10 cellular contexts compared by ENCODE assay signal in genomic region chr10:110306452-110306768, GRCh38. TPM values are rescaled to one million over a fixed set of nuclear protein-coding genes. Genes with fewer than 3 reads are reported as not detected.
DNase-seq lines count a peak whose midpoint lies in the region; ATAC-seq, FAIRE-seq and TF ChIP-seq lines count a peak whose summit lies in the region.
"Had no signal": no experiment of that assay in that cellular context is flagged by ENCODE, and none has a peak within 500 bp of the region (broad histone marks: within the 10 kb centered on the region; RNA-seq: fewer than 3 reads in every experiment).

No MANE protein-coding gene starts in this region.

- no peak overlapping the region for H3K4me2 ChIP-seq in K562 (ENCODE audit: insufficient read depth, low read length)

- POLR2A ChIA-PET in K562 (lab: Yijun Ruan, JAX): interaction anchor here (0.6 kb wide), 2 partner anchors 31 to 235 kb away, joined by 3 read pairs; no protein-coding TSS in a partner anchor

- no peaks in the 10 kb centered on the region for H3K9me1 ChIP-seq in K562 (ENCODE audit: control insufficient read depth, insufficient read depth, low read length)

- CTCF ChIA-PET in K562 (lab: Yijun Ruan, JAX; ENCODE audit: low intra/inter-chr PET ratio): interaction anchor here (0.6 to 1.5 kb wide), 4 partner anchors 193 to 294 kb away, joined by 3 to 4 read pairs (median 4); no protein-coding TSS in a partner anchor

- H3K36me3 ChIP-seq in MG63 (peaks cover 24% of the 10 kb centered on the region), K562 (ENCODE audit: control insufficient read depth, insufficient read depth, low read length) (peaks cover 22% of the 10 kb centered on the region)

- H3K9me3 Mint-ChIP-seq in activated CD4-positive, alpha-beta T cell treated with anti-CD3 and anti-CD28 coated beads, Interleukin-2, amount 10 ng/mL, durations not matched to agents 24 days and 14 days: no peaks in the 10 kb centered on the region
- no peaks in the 10 kb centered on the region for H3K9me3 Mint-ChIP-seq in neural crest cell

- H3K27ac Mint-ChIP-seq in activated CD4-positive, alpha-beta T cell treated with anti-CD3 and anti-CD28 coated beads, Interleukin-2, amount 10 ng/mL, durations not matched to agents 24 days and 14 days: no peak overlapping the region
- no peak overlapping the region for H3K27ac Mint-ChIP-seq in neural crest cell (ENCODE audit: unreplicated experiment)

- TF ChIP-seq RAD21 in K562 (CRISPR knock-in tag; conservative IDR thresholded peaks at IDR 0.05 in 1 of 2, IDR thresholded peaks at IDR 0.05 in 1 of 2): no peak

- 0% methylated on average over 2 of the region's 2 CpGs for WGBS in K562 (ENCODE audit: insufficient coverage, low coverage, missing lambda C conversion rate)

- no peak for TF ChIP-seq POLR2A in K562 (conservative IDR thresholded peaks at IDR 0.05)

- H3K4me1 ChIP-seq in K562 (replicated peaks in 1 of 2; ENCODE audit: control insufficient read depth in 2 of 2, insufficient read depth in 2 of 2, low read length in 2 of 2): peaks cover 0 to 11% of the 10 kb centered on the region in 2 experiments; a peak in 2 of 5 replicates

- H3K27me3 ChIP-seq in MG63 (no peaks in the 10 kb centered on the region), K562 (ENCODE audit: control insufficient read depth in 2 of 2, insufficient read depth in 2 of 2, low read length in 2 of 2) (no peaks in the 10 kb centered on the region)
- H3K27me3 ChIP-seq: heart right ventricle had no signal

- H3K79me2 ChIP-seq in K562 (ENCODE audit: control insufficient read depth, insufficient read depth, low read length): peaks cover 34% of the 10 kb centered on the region

- peak overlapping the region; percentile 87; the same call in 1 of the 3 replicates for H3K27ac ChIP-seq in K562 (ENCODE audit: extremely low read depth, low read depth, low read length)

- DNase-seq in activated CD4-positive, alpha-beta T cell treated with anti-CD3 and anti-CD28 coated beads, Interleukin-2, amount 10 ng/mL, durations not matched to agents 24 days and 14 days: no peak
- DNase-seq in activated CD4-positive, alpha-beta T cell treated with anti-CD3 and anti-CD28 coated beads, Interleukin-2, amount 50 U/mL, for 48 hours: no peak
- DNase-seq in MG63 (no peak), K562 (ENCODE audit: extremely low read depth in 1 of 4, low spot score in 3 of 4) (no peak), neural crest cell (ENCODE audit: low read depth, low spot score) (no peak), NOMO-1 (lab: John Stamatoyannopoulos, UW; ENCODE audit: unreplicated experiment in 2 of 2) (no peak), NCI-H748 treated with DMSO at 0.1 percent for 48 hours (lab: John Stamatoyannopoulos, UW) (no peak)
- DNase-seq: stimulated activated CD4-positive, alpha-beta T cell treated with anti-CD3 and anti-CD28 coated beads, Interleukin-12 subunit alpha, Interleukin-12 subunit beta, amount 100 ng/mL, for 4 hours had no signal

- H3K9ac ChIP-seq in K562 (ENCODE audit: insufficient read depth in 1 of 2, low read depth in 2 of 2, low read length in 2 of 2): peak overlapping the region in 1 of 2 experiments; percentile 83; a peak in 2 of 4 replicates

- in situ Hi-C loops in K562 (cut with MboI): no loop called here

- peaks cover 4% of the 10 kb centered on the region for H4K20me1 ChIP-seq in K562 (replicated peaks; ENCODE audit: control insufficient read depth, insufficient read depth, low read length)

- H3K4me3 ChIP-seq in MG63 (peak overlapping the region; percentile 14), K562 (no peak overlapping the region)

- H3K9me3 ChIP-seq in MG63 (no peaks in the 10 kb centered on the region), K562 (replicated peaks; ENCODE audit: control insufficient read depth, insufficient read depth, low read depth, low read length) (no peaks in the 10 kb centered on the region)
- H3K9me3 ChIP-seq: heart right ventricle had no signal

- TF ChIP-seq CTCF in K562 (IDR thresholded peaks at IDR 0.05 in 2 of 3, conservative IDR thresholded peaks at IDR 0.05 in 1 of 3; ENCODE audit: insufficient read depth in 2 of 3, low read depth in 1 of 3, low read length in 3 of 3) (no peak), neural crest cell (conservative IDR thresholded peaks at IDR 0.05) (no peak)

- no peak for ATAC-seq in K562
- no peak for ATAC-seq in GM18858 (IDR thresholded peaks at IDR 0.05; ENCODE audit: unreplicated experiment)

- BruUV-seq in K562 (replicated peaks; lab: Mats Ljungman, UMichigan): no TSS peak

- H2AFZ ChIP-seq in K562 (ENCODE audit: low read depth, low read length): peak overlapping the region; percentile 83

- H3K4me3 Mint-ChIP-seq in activated CD4-positive, alpha-beta T cell treated with anti-CD3 and anti-CD28 coated beads, Interleukin-2, amount 10 ng/mL, durations not matched to agents 24 days and 14 days: peak overlapping the region; percentile 97
- H3K4me3 Mint-ChIP-seq in neural crest cell: peak overlapping the region; percentile 54

- H3K36me3 Mint-ChIP-seq in activated CD4-positive, alpha-beta T cell treated with anti-CD3 and anti-CD28 coated beads, Interleukin-2, amount 10 ng/mL, durations not matched to agents 24 days and 14 days (ENCODE audit: low read depth): peaks cover 25% of the 10 kb centered on the region
- H3K36me3 Mint-ChIP-seq in neural crest cell (ENCODE audit: low read depth): no peaks in the 10 kb centered on the region

- no peaks in the 10 kb centered on the region for H3K27me3 Mint-ChIP-seq in activated CD4-positive, alpha-beta T cell treated with anti-CD3 and anti-CD28 coated beads, Interleukin-2, amount 10 ng/mL, durations not matched to agents 24 days and 14 days
- peaks cover 9% of the 10 kb centered on the region for H3K27me3 Mint-ChIP-seq in neural crest cell (ENCODE audit: low read depth)

- H3K4me1 Mint-ChIP-seq in activated CD4-positive, alpha-beta T cell treated with anti-CD3 and anti-CD28 coated beads, Interleukin-2, amount 10 ng/mL, durations not matched to agents 24 days and 14 days: peaks cover 43% of the 10 kb centered on the region
- H3K4me1 Mint-ChIP-seq in neural crest cell: peaks cover 42% of the 10 kb centered on the region

- no peak for TF ChIP-seq EP300 in K562 (IDR thresholded peaks at IDR 0.05; ENCODE audit: low read length)

- no peak for FAIRE-seq in K562 (lab: Jason Lieb, UNC)

- intact Hi-C loops in activated CD4-positive, alpha-beta T cell treated with anti-CD3 and anti-CD28 coated beads, Interleukin-2, amount 10 ng/mL, durations not matched to agents 24 days and 14 days (cut with micrococcal nuclease): loop anchor here (1.0 to 5.0 kb wide), 6 partner anchors 193 to 586 kb away; no protein-coding TSS in a partner anchor
- intact Hi-C loops in K562 (cut with micrococcal nuclease): loop anchor here (5.0 kb wide), 1 partner anchor 191 kb away; the partner anchor contains the start of gene DUSP5

TF ChIP-seq in K562, 482 proteins besides CTCF, POLR2A, EP300 and RAD21:
- TF ChIP-seq EP400 (IDR thresholded peaks at IDR 0.05): peak; percentile 5; the same call in 1 of the 2 replicates
- no peak for TF ChIP-seq PCBP1 (IDR thresholded peaks at IDR 0.05; ENCODE audit: low read depth, low read length, poor library complexity, severe bottlenecking)

RNA-seq across cellular contexts. Expression of gene SMNDC1, which starts 1.7 kb away (rescaled TPM):
- total RNA-seq in activated CD4-positive, alpha-beta T cell treated with anti-CD3 and anti-CD28 coated beads, Interleukin-2, amount 10 ng/mL, durations not matched to agents 24 days and 14 days: 46.2 TPM in 2 replicates
- 5.1 and 14.6 TPM in 2 replicates for total RNA-seq in MG63 (2014; rRNA removed; shearing (Covaris generic); ENCODE audit: low replicate concordance)
- 9.7 and 38.1 TPM in 2 replicates for total RNA-seq in K562 (2011; cell fraction: chromatin; rRNA removed; ENCODE audit: low replicate concordance)
- 5.0 and 6.8 TPM in 2 replicates for total RNA-seq in K562 (2011; cell fraction: nucleolus; rRNA removed)
- total RNA-seq in K562 (2011; cell fraction: nucleoplasm; rRNA removed): 15.5 and 22.4 TPM in 2 replicates
- total RNA-seq in K562 (2014; rRNA removed): 3.6 and 6.8 TPM in 2 replicates
- total RNA-seq in K562 (2014; rRNA removed; fragmentation: Illumina TruSeq; extraction: Trizol): 12.3 and 13.9 TPM in 2 replicates
- 11.7 and 11.9 TPM in 2 replicates for total RNA-seq in K562 (2015; rRNA removed; fragmentation: Illumina TruSeq; extraction: Trizol)
- total RNA-seq in K562 (2021): 28.1 and 35.8 TPM in 2 replicates
- polyA plus RNA-seq in K562 (2011; rRNA removed): 10.9 and 15.7 TPM in 2 replicates
- polyA plus RNA-seq in K562 (2011; cell fraction: cytosol; rRNA removed): 2.4 and 4.8 TPM in 2 replicates
- 5.4 and 8.3 TPM in 2 replicates for polyA plus RNA-seq in K562 (2011; cell fraction: nucleus; rRNA removed)
- polyA plus RNA-seq in K562 (2012): 15.3 and 17.9 TPM in 2 replicates
- 24.1 and 30.1 TPM in 2 replicates for polyA plus RNA-seq in K562 (2014; fragmentation: Illumina TruSeq; extraction: Trizol)
- polyA plus RNA-seq in K562 (2014; fragmentation: Nextera tagmentation; extraction: Ambion mirVana): 1 to 10 TPM; 9.2 to 9.9 TPM
- 17.4 and 19.5 TPM in 2 replicates for polyA plus RNA-seq in K562 (2014; rRNA removed)
- 11.9 and 19.0 TPM in 2 replicates for polyA minus RNA-seq in K562 (2011; rRNA and poly(A)+ RNA removed)
- polyA minus RNA-seq in K562 (2011; cell fraction: cytosol; rRNA and poly(A)+ RNA removed): 10.0 and 14.2 TPM in 2 replicates
- 13.2 and 30.7 TPM in 2 replicates for polyA minus RNA-seq in K562 (2011; cell fraction: nucleus; rRNA and poly(A)+ RNA removed)
- 46.5 and 48.1 TPM in 2 replicates for total RNA-seq in neural crest cell
